Comparison of ENCODE assay signal across 16 cellular contexts in genomic region chr18:55557211-55557610, GRCh38. TPM values are rescaled to one million over a fixed set of nuclear protein-coding genes. Genes with fewer than 3 reads are reported as not detected.
DNase-seq lines count a peak whose midpoint lies in the region; ATAC-seq, FAIRE-seq and TF ChIP-seq lines count a peak whose summit lies in the region.
"Had no signal": no experiment of that assay in that cellular context is flagged by ENCODE, and none has a peak within 500 bp of the region (broad histone marks: within the 10 kb centered on the region; RNA-seq: fewer than 3 reads in every experiment).

No MANE protein-coding gene starts in this region.

- peaks cover 81% of the 10 kb centered on the region for H4K20me1 ChIP-seq in BLaER1
- H4K20me1 ChIP-seq in SK-N-SH (ENCODE audit: insufficient read depth) = no peaks in the 10 kb centered on the region
- H4K20me1 ChIP-seq in hepatocyte (ENCODE audit: insufficient read depth, poor library complexity, severe bottlenecking) = no peaks in the 10 kb centered on the region

- peak in 1 of 2 experiments; percentile 53; a peak in 2 of 4 replicates for TF ChIP-seq EP300 in SK-N-SH (IDR thresholded peaks at IDR 0.05; ENCODE audit: borderline replicate concordance in 1 of 2, low read depth in 1 of 2, low read length in 1 of 2)

- POLR2A ChIA-PET in SK-N-SH (lab: Yijun Ruan, JAX) = no interaction called here

- DNase-seq in SK-N-SH (peak; percentile 10), NCI-H2081 treated with DMSO at 0.1 percent for 48 hours (lab: John Stamatoyannopoulos, UW) (no peak), hepatocyte (ENCODE audit: low spot score) (no peak)
- DNase-seq: 8988T; Caco-2; CD4-positive, alpha-beta T cell; DMS79 treated with DMSO at 0.1 percent for 48 hours; EL; GOT3; H9 had no signal

- H3K9me2 ChIP-seq in SK-N-SH (no peaks in the 10 kb centered on the region), hepatocyte (replicated peaks; ENCODE audit: insufficient read depth) (no peaks in the 10 kb centered on the region)

- FAIRE-seq in endometrium (lab: Jason Lieb, UNC) = peak; percentile 43
- FAIRE-seq: GM12878 had no signal

- H3K9me3 ChIP-seq in BLaER1 (peaks cover 3% of the 10 kb centered on the region; the same call in 1 of the 2 replicates), SK-N-SH (no peaks in the 10 kb centered on the region), hepatocyte (ENCODE audit: low read depth) (no peaks in the 10 kb centered on the region)
- H3K9me3 ChIP-seq: Caco-2 had no signal

- peak overlapping the region; percentile 6; the same call in 1 of the 2 replicates for H3K4me2 ChIP-seq in BLaER1
- no peak overlapping the region for H3K4me2 ChIP-seq in SK-N-SH
- H3K4me2 ChIP-seq in hepatocyte = no peak overlapping the region

- ATAC-seq in HG02759 (IDR thresholded peaks at IDR 0.05; ENCODE audit: unreplicated experiment) = no peak
- ATAC-seq in HG03039 (IDR thresholded peaks at IDR 0.05; ENCODE audit: unreplicated experiment) = no peak
- ATAC-seq: GM12878 had no signal

- no peaks in the 10 kb centered on the region for H3F3A ChIP-seq in SK-N-SH (replicated peaks; ENCODE audit: insufficient read depth)

- peaks cover 29% of the 10 kb centered on the region for H3K36me3 ChIP-seq in BLaER1
- peaks cover 9 to 23% of the 10 kb centered on the region in 2 experiments for H3K36me3 ChIP-seq in SK-N-SH (replicated peaks in 1 of 2; ENCODE audit: control insufficient read depth in 1 of 2, insufficient read depth in 2 of 2, low read length in 1 of 2)
- no peaks in the 10 kb centered on the region for H3K36me3 ChIP-seq in hepatocyte (replicated peaks; ENCODE audit: insufficient read depth, low read depth)

- H3K9ac ChIP-seq in BLaER1 = no peak overlapping the region
- H3K9ac ChIP-seq in SK-N-SH = no peak overlapping the region

- no peak overlapping the region; the same call in 1 of the 2 replicates for H3K27ac ChIP-seq in BLaER1
- no peak overlapping the region for H3K27ac ChIP-seq in SK-N-SH (ENCODE audit: low read depth in 2 of 2, low read length in 1 of 2)
- H3K27ac ChIP-seq in hepatocyte = no peak overlapping the region
- H3K27ac ChIP-seq: C4-2B had no signal

- H3K4me1 ChIP-seq in BLaER1 (peaks cover 74% of the 10 kb centered on the region), SK-N-SH (ENCODE audit: control insufficient read depth in 1 of 2, insufficient read depth in 2 of 2, low read depth in 1 of 2, low read length in 1 of 2) (peaks cover 0 to 27% of the 10 kb centered on the region in 2 experiments; a peak in 3 of 4 replicates), hepatocyte (ENCODE audit: insufficient read depth) (no peaks in the 10 kb centered on the region)
- H3K4me1 ChIP-seq: Caco-2 had no signal

- TF ChIP-seq CTCF in SK-N-SH (IDR thresholded peaks at IDR 0.05) (no peak), hepatocyte (IDR thresholded peaks at IDR 0.05; ENCODE audit: poor library complexity) (no peak)

- no peak for TF ChIP-seq RAD21 in SK-N-SH (IDR thresholded peaks at IDR 0.05; ENCODE audit: low read length)

- H2AFZ ChIP-seq in SK-N-SH (ENCODE audit: low read depth) (no peak overlapping the region), hepatocyte (no peak overlapping the region)

- 90% methylated on average over 1 of the region's 1 CpG for WGBS in SK-N-SH (ENCODE audit: low lambda C conversion rate)
- 96% methylated on average over 1 of the region's 1 CpG for WGBS in hepatocyte (ENCODE audit: low lambda C conversion rate, missing lambda C conversion rate)

- H3K27me3 ChIP-seq in BLaER1 (no peaks in the 10 kb centered on the region), SK-N-SH (ENCODE audit: insufficient read depth) (no peaks in the 10 kb centered on the region), hepatocyte (no peaks in the 10 kb centered on the region)

- H3K79me2 ChIP-seq in SK-N-SH (ENCODE audit: insufficient read depth) = peaks cover 77% of the 10 kb centered on the region
- H3K79me2 ChIP-seq in hepatocyte = peaks cover 51% of the 10 kb centered on the region

- CTCF ChIA-PET in SK-N-SH (lab: Yijun Ruan, JAX) = interaction anchor here (1.0 kb wide), 1 partner anchor 14 kb away, joined by 3 read pairs; no protein-coding TSS in a partner anchor

- H3K4me3 ChIP-seq in BLaER1 = no peak overlapping the region
- no peak overlapping the region for H3K4me3 ChIP-seq in SK-N-SH (ENCODE audit: low read depth in 2 of 2, low read length in 1 of 2)
- H3K4me3 ChIP-seq in hepatocyte = no peak overlapping the region
- H3K4me3 ChIP-seq: GM12878 had no signal

TF ChIP-seq in SK-N-SH, 30 proteins besides CTCF, POLR2A, EP300 and RAD21:
- TF ChIP-seq GATA2 (CRISPR knock-in tag; IDR thresholded peaks at IDR 0.05) = peak; percentile 33; the same call in 1 of the 2 replicates
- TF ChIP-seq TCF12 (IDR thresholded peaks at IDR 0.05) = no peak

RNA-seq across cellular contexts. Expression of gene TCF4, which starts 30.8 kb away (rescaled TPM):
- polyA plus RNA-seq in SK-N-SH (2012; rRNA removed) = 39.1 and 45.8 TPM in 2 replicates
- polyA plus RNA-seq in SK-N-SH (2012; cell fraction: cytosol; rRNA removed) = 30.3 and 43.7 TPM in 2 replicates
- 43.4 and 51.6 TPM in 2 replicates for polyA plus RNA-seq in SK-N-SH (2012; cell fraction: nucleus; rRNA removed)
- 57.8 and 65.2 TPM in 2 replicates for total RNA-seq in hepatocyte
- 40.5 and 42.4 TPM in 2 replicates for polyA plus RNA-seq in hepatocyte
